In genomic region chr12:89234324-89235114, GRCh38 we compare ENCODE assay signal across 2 cellular contexts.
TF ChIP-seq lines count a peak whose summit lies in the region.

No MANE protein-coding gene starts in this region.

TF ChIP-seq in HEK293, 187 proteins besides CTCF, POLR2A, EP300 and RAD21:
- TF ChIP-seq ZFHX2 (tag by site-specific recombination; conservative IDR thresholded peaks at IDR 0.05) (0 out of 2 replicates have a peak, but pooled peaks have one; percentile 8), ZNF571 (tag by site-specific recombination; IDR thresholded peaks at IDR 0.05) (no peak), ZNF211 (tag by site-specific recombination; IDR thresholded peaks at IDR 0.05; ENCODE audit: low read depth) (no peak)

TF ChIP-seq in K562, 482 proteins besides CTCF, POLR2A, EP300 and RAD21:
- TF ChIP-seq ZNF644 (tag; IDR thresholded peaks at IDR 0.05; ENCODE audit: low read depth): 0 out of 2 replicates have a peak, but pooled peaks have one; percentile 51
- TF ChIP-seq ZNF134 (CRISPR knock-in tag; conservative IDR thresholded peaks at IDR 0.05): peak; percentile 65
- 0 out of 2 replicates have a peak, but pooled peaks have one; percentile 8 for TF ChIP-seq ERF (CRISPR knock-in tag; IDR thresholded peaks at IDR 0.05)
- TF ChIP-seq SRSF7 (optimal IDR thresholded peaks at IDR 0.05; ENCODE audit: low read depth, low read length): no peak
- no peak for TF ChIP-seq IRF2 (CRISPR knock-in tag; IDR thresholded peaks at IDR 0.05)
- TF ChIP-seq ZNF639 (CRISPR knock-in tag; conservative IDR thresholded peaks at IDR 0.05 in 1 of 2, IDR thresholded peaks at IDR 0.05 in 1 of 2): peak in 1 of 2 experiments; percentile 63; a peak in 2 of 4 replicates
